20 cellular contexts compared by ENCODE assay signal in the genomic region with DNA sequence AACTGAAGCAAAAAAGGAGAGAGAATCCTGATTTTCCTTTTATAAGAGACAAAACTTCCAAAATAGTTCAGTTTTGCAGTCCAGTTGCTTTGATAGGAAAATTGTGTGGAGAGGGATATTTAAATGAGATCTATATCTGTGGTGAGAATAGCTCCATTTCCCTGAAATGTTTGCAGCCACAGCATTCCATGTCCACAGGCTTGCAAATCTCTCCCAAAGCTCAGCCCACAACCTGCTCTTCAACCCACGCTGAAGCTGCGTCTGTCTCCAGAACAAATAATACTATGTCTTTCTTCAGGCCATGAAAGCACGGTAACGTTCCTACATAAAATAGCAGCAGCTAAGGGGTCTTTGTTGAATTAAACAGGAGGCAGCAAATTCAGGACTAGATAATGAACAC. TPM values are rescaled to one million over a fixed set of nuclear protein-coding genes. Genes with fewer than 3 reads are reported as not detected.
DNase-seq lines count a peak whose midpoint lies in the region; ATAC-seq, FAIRE-seq and TF ChIP-seq lines count a peak whose summit lies in the region.
"Had no signal": no experiment of that assay in that cellular context is flagged by ENCODE, and none has a peak within 500 bp of the region (broad histone marks: within the 10 kb centered on the region; RNA-seq: fewer than 3 reads in every experiment).

No MANE protein-coding gene starts in this region.

- H3K9me3 ChIP-seq in liver (ENCODE audit: control insufficient read depth in 4 of 4, low read length in 3 of 4) (no peaks in the 10 kb centered on the region), HepG2 (ENCODE audit: low read length) (no peaks in the 10 kb centered on the region), osteoblast (ENCODE audit: low read depth, low read length) (no peaks in the 10 kb centered on the region), transverse colon (no peaks in the 10 kb centered on the region)
- H3K9me3 ChIP-seq: BLaER1, neutrophil, vagina had no signal

- no peak for ATAC-seq in HepG2
- no peak for ATAC-seq in activated naive CD8-positive, alpha-beta T cell treated with anti-CD3 and anti-CD28 coated beads, Interleukin-2, amount 50 U/mL, for 24 hours
- ATAC-seq: activated CD4-positive, CD25-positive, alpha-beta regulatory T cell treated with anti-CD3 and anti-CD28 coated beads, Interleukin-2, amount 50 U/mL, for 24 hours had no signal

- H3K36me3 ChIP-seq in liver (ENCODE audit: control insufficient read depth in 4 of 4, insufficient read depth in 3 of 4, low read depth in 1 of 4, low read length in 3 of 4) (no peaks in the 10 kb centered on the region), HepG2 (replicated peaks in 1 of 2; ENCODE audit: control insufficient read depth in 1 of 2, insufficient read depth in 2 of 2, low read length in 2 of 2) (no peaks in the 10 kb centered on the region), osteoblast (ENCODE audit: insufficient read depth, low read length) (no peaks in the 10 kb centered on the region), transverse colon (no peaks in the 10 kb centered on the region)
- H3K36me3 ChIP-seq: BLaER1, neutrophil, vagina had no signal

- CTCF ChIA-PET in HepG2 (lab: Yijun Ruan, JAX; ENCODE audit: low intra/inter-chr PET ratio, low total read pairs): no interaction called here

- peaks cover 7 to 26% (median 20%) of the 10 kb centered on the region in 4 donors for H3K4me1 ChIP-seq in liver (ENCODE audit: control insufficient read depth in 4 of 4, insufficient read depth in 4 of 4, low read length in 3 of 4)
- H3K4me1 ChIP-seq in HepG2 (ENCODE audit: insufficient read depth, low read length): peaks cover 64% of the 10 kb centered on the region
- H3K4me1 ChIP-seq in osteoblast (ENCODE audit: insufficient read depth, low read length): peaks cover 30% of the 10 kb centered on the region
- H3K4me1 ChIP-seq in transverse colon: peaks cover 3 to 38% (median 10%) of the 10 kb centered on the region in 4 donors

- BruUV-seq in HepG2 (replicated peaks; lab: Mats Ljungman, UMichigan): no TSS peak

- TF ChIP-seq POLR2A in HepG2 (IDR thresholded peaks at IDR 0.05; ENCODE audit: insufficient read depth in 1 of 2, low read depth in 2 of 2, low read length in 2 of 2): no peak
- no peak for TF ChIP-seq POLR2A in transverse colon (IDR thresholded peaks at IDR 0.05)

- POLR2A ChIA-PET in HepG2 (lab: Yijun Ruan, JAX): interaction anchor here (0.8 to 4.2 kb wide), 2 partner anchors 52 to 95 kb away, joined by 4 to 16 read pairs; no protein-coding TSS in a partner anchor

- H3K4me3 ChIP-seq in liver (ENCODE audit: low read depth in 1 of 3, low read length in 3 of 3) (no peak overlapping the region), HepG2 (replicated peaks in 1 of 3; ENCODE audit: insufficient read depth in 1 of 3, low read depth in 2 of 3, low read length in 3 of 3) (no peak overlapping the region), fibroblast of the aortic adventitia (ENCODE audit: low read depth, low read length) (no peak overlapping the region), osteoblast (ENCODE audit: insufficient read depth, low read length) (no peak overlapping the region), transverse colon (no peak overlapping the region)
- H3K4me3 ChIP-seq: BLaER1, vagina had no signal

- DNase-seq in HepG2 (ENCODE audit: low spot score) (no peak), fibroblast of the aortic adventitia (ENCODE audit: low read depth) (peak; percentile 34), osteoblast (ENCODE audit: insufficient read length, low spot score, missing footprints) (no peak), transverse colon (no peak), nephron progenitor cell (no peak), NCI-H1417 (lab: John Stamatoyannopoulos, UW) (no peak)
- DNase-seq in activated naive CD8-positive, alpha-beta T cell treated with anti-CD3 and anti-CD28 coated beads, Interleukin-2, amount 50 U/mL, for 24 hours: no peak
- DNase-seq: activated naive CD8-positive, alpha-beta T cell treated with anti-CD3 and anti-CD28 coated beads, Interleukin-2, amount 10 ng/mL, durations not matched to agents 7 days and 5 days; NCI-H187; NCI-H446; retina; stimulated activated naive B cell treated with anti-CD40 and anti-IgM and Interleukin-4, amounts not matched to agents 10 μg/mL and 1 μg/mL and 100 μg/mL, for 72 hours had no signal

- TF ChIP-seq RAD21 in liver (IDR thresholded peaks at IDR 0.05) (no peak), HepG2 (CRISPR knock-in tag; IDR thresholded peaks at IDR 0.05) (no peak)

- no peaks in the 10 kb centered on the region for H3K27me3 ChIP-seq in liver (ENCODE audit: control insufficient read depth in 4 of 4, insufficient read depth in 4 of 4, low read length in 3 of 4)
- no peaks in the 10 kb centered on the region for H3K27me3 ChIP-seq in HepG2 (ENCODE audit: control insufficient read depth in 1 of 2, insufficient read depth in 2 of 2, low read length in 2 of 2)
- no peaks in the 10 kb centered on the region for H3K27me3 ChIP-seq in osteoblast (ENCODE audit: insufficient read depth, low read length)
- no peaks in the 10 kb centered on the region for H3K27me3 ChIP-seq in transverse colon
- H3K27me3 ChIP-seq: BLaER1, vagina had no signal

- H3K4me1 Mint-ChIP-seq in nephron progenitor cell: peaks cover 51% of the 10 kb centered on the region
- H3K4me1 Mint-ChIP-seq in activated naive CD8-positive, alpha-beta T cell treated with anti-CD3 and anti-CD28 coated beads, Interleukin-2, amount 50 U/mL, for 24 hours: peaks cover 9% of the 10 kb centered on the region

- no peaks in the 10 kb centered on the region for H3K79me2 ChIP-seq in HepG2 (ENCODE audit: insufficient read depth, low read length)
- H3K79me2 ChIP-seq in osteoblast (ENCODE audit: insufficient read depth, low read length): no peaks in the 10 kb centered on the region

- H3K9ac ChIP-seq in liver (ENCODE audit: low read depth in 1 of 2, low read length in 2 of 2) (no peak overlapping the region), HepG2 (ENCODE audit: insufficient read depth, low read depth, low read length) (no peak overlapping the region)
- H3K9ac ChIP-seq: BLaER1 had no signal

- intact Hi-C loops in HepG2 (cut with micrococcal nuclease; ENCODE audit: unreplicated experiment) (no loop called here), transverse colon (cut with DNase I; ENCODE audit: low total_unique reads) (no loop called here)

- no peak for FAIRE-seq in HepG2 (lab: Jason Lieb, UNC)
- FAIRE-seq: D721Med, keratinocyte had no signal

- H3K27me3 Mint-ChIP-seq in nephron progenitor cell (ENCODE audit: low read depth, poor library complexity): no peaks in the 10 kb centered on the region
- H3K27me3 Mint-ChIP-seq in activated naive CD8-positive, alpha-beta T cell treated with anti-CD3 and anti-CD28 coated beads, Interleukin-2, amount 50 U/mL, for 24 hours: no peaks in the 10 kb centered on the region

- H3K9me3 Mint-ChIP-seq in nephron progenitor cell: no peaks in the 10 kb centered on the region
- no peaks in the 10 kb centered on the region for H3K9me3 Mint-ChIP-seq in activated naive CD8-positive, alpha-beta T cell treated with anti-CD3 and anti-CD28 coated beads, Interleukin-2, amount 50 U/mL, for 24 hours
- H3K9me3 Mint-ChIP-seq: activated naive CD8-positive, alpha-beta T cell treated with anti-CD3 and anti-CD28 coated beads, Interleukin-2, amount 10 ng/mL, durations not matched to agents 7 days and 5 days; activated T-helper 1 cell treated with anti-CD3 and anti-CD28 coated beads, Interleukin-12 subunit alpha, Interleukin-12 subunit beta, Interleukin-2, Interleukin-4 antibody, amounts not matched to agents 30 ng/mL and 10 ng/mL and 1 ng/mL, durations not matched to agents 14 hours and 24 hours and 36 hours; stimulated activated naive B cell treated with anti-CD40 and anti-IgM and Interleukin-4, amounts not matched to agents 10 μg/mL and 1 μg/mL and 100 μg/mL, for 72 hours had no signal

- no peaks in the 10 kb centered on the region for H3K36me3 Mint-ChIP-seq in nephron progenitor cell (ENCODE audit: low read depth)
- H3K36me3 Mint-ChIP-seq in activated naive CD8-positive, alpha-beta T cell treated with anti-CD3 and anti-CD28 coated beads, Interleukin-2, amount 50 U/mL, for 24 hours (ENCODE audit: low read depth): no peaks in the 10 kb centered on the region
- H3K36me3 Mint-ChIP-seq: activated naive CD8-positive, alpha-beta T cell treated with anti-CD3 and anti-CD28 coated beads, Interleukin-2, amount 10 ng/mL, durations not matched to agents 7 days and 5 days; stimulated activated naive B cell treated with anti-CD40 and anti-IgM and Interleukin-4, amounts not matched to agents 10 μg/mL and 1 μg/mL and 100 μg/mL, for 72 hours had no signal

- TF ChIP-seq CTCF in liver (IDR thresholded peaks at IDR 0.05; ENCODE audit: low read depth, low read length, missing input control): no peak
- no peak for TF ChIP-seq CTCF in HepG2 (CRISPR knock-in tag; IDR thresholded peaks at IDR 0.05)
- no peak for TF ChIP-seq CTCF in fibroblast of the aortic adventitia (IDR thresholded peaks at IDR 0.05; ENCODE audit: insufficient read depth, low read length)
- no peak for TF ChIP-seq CTCF in osteoblast (IDR thresholded peaks at IDR 0.05; ENCODE audit: extremely low read depth, low read depth, low read length)
- TF ChIP-seq CTCF in transverse colon (IDR thresholded peaks at IDR 0.05): no peak
- TF ChIP-seq CTCF in nephron progenitor cell (IDR thresholded peaks at IDR 0.05): no peak

- in situ Hi-C loops in HepG2 (cut with HindIII; ENCODE audit: extremely low pct_ligation_motif_present, low pct_unique_long_range_greater_than_20kb) (no loop called here), transverse colon (cut with MboI; ENCODE audit: low pct_ligation_motif_present in 1 of 4, low pct_unique_long_range_greater_than_20kb in 1 of 4, low sequenced_read_pairs in 3 of 4) (no loop called here)

- H3K4me3 Mint-ChIP-seq in nephron progenitor cell: no peak overlapping the region
- no peak overlapping the region for H3K4me3 Mint-ChIP-seq in activated naive CD8-positive, alpha-beta T cell treated with anti-CD3 and anti-CD28 coated beads, Interleukin-2, amount 50 U/mL, for 24 hours
- H3K4me3 Mint-ChIP-seq: activated naive CD8-positive, alpha-beta T cell treated with anti-CD3 and anti-CD28 coated beads, Interleukin-2, amount 10 ng/mL, durations not matched to agents 7 days and 5 days; activated T-helper 1 cell treated with anti-CD3 and anti-CD28 coated beads, Interleukin-12 subunit alpha, Interleukin-12 subunit beta, Interleukin-2, Interleukin-4 antibody, amounts not matched to agents 30 ng/mL and 10 ng/mL and 1 ng/mL, durations not matched to agents 14 hours and 24 hours and 36 hours had no signal

- H3K4me2 ChIP-seq in HepG2 (ENCODE audit: low read depth, low read length) (no peak overlapping the region), osteoblast (ENCODE audit: insufficient read depth, low read length) (peak overlapping the region; percentile 71)

- 44% methylated on average over 4 of the region's 4 CpGs for WGBS in liver
- 89% methylated on average over 4 of the region's 4 CpGs for WGBS in HepG2 (ENCODE audit: low lambda C conversion rate)
- 80% methylated on average over 4 of the region's 4 CpGs; no CpG with 5 or more reads in 1 of the 2 donors for WGBS in transverse colon (ENCODE audit: low coverage in 1 of 2), 2 donors

- H2AFZ ChIP-seq in HepG2 (ENCODE audit: low read length) (no peak overlapping the region), osteoblast (ENCODE audit: low read length) (peak overlapping the region; percentile 25)

- H3K27ac Mint-ChIP-seq in nephron progenitor cell: no peak overlapping the region
- no peak overlapping the region for H3K27ac Mint-ChIP-seq in activated naive CD8-positive, alpha-beta T cell treated with anti-CD3 and anti-CD28 coated beads, Interleukin-2, amount 50 U/mL, for 24 hours
- H3K27ac Mint-ChIP-seq: activated naive CD8-positive, alpha-beta T cell treated with anti-CD3 and anti-CD28 coated beads, Interleukin-2, amount 10 ng/mL, durations not matched to agents 7 days and 5 days; activated T-helper 1 cell treated with anti-CD3 and anti-CD28 coated beads, Interleukin-12 subunit alpha, Interleukin-12 subunit beta, Interleukin-2, Interleukin-4 antibody, amounts not matched to agents 30 ng/mL and 10 ng/mL and 1 ng/mL, durations not matched to agents 14 hours and 24 hours and 36 hours; stimulated activated naive B cell treated with anti-CD40 and anti-IgM and Interleukin-4, amounts not matched to agents 10 μg/mL and 1 μg/mL and 100 μg/mL, for 72 hours had no signal

- H4K20me1 ChIP-seq in HepG2 (ENCODE audit: insufficient read depth, low read length) (no peaks in the 10 kb centered on the region), osteoblast (ENCODE audit: insufficient read depth, low read length) (no peaks in the 10 kb centered on the region)
- H4K20me1 ChIP-seq: BLaER1 had no signal

- peak overlapping the region in 1 of 2 donors; percentile 11 for H3K27ac ChIP-seq in liver (ENCODE audit: low read depth in 1 of 2, low read length in 2 of 2)
- no peak overlapping the region for H3K27ac ChIP-seq in HepG2 (ENCODE audit: extremely low read length, insufficient read depth, low read length)
- no peak overlapping the region for H3K27ac ChIP-seq in osteoblast (ENCODE audit: low read depth, low read length)
- H3K27ac ChIP-seq in transverse colon: peak overlapping the region; percentile 42 to 81 (median 52)
- H3K27ac ChIP-seq: BLaER1, neutrophil had no signal

- no peak for TF ChIP-seq EP300 in HepG2 (IDR thresholded peaks at IDR 0.05; ENCODE audit: low read depth in 2 of 2, low read length in 2 of 2)
- no peak for TF ChIP-seq EP300 in HepG2 (CRISPR knock-in tag; IDR thresholded peaks at IDR 0.05; ENCODE audit: borderline replicate concordance)
- no peak for TF ChIP-seq EP300 in transverse colon (IDR thresholded peaks at IDR 0.05; ENCODE audit: low read depth)

RNA-seq across cellular contexts. Expression of a gene that starts 31.8 kb away (rescaled TPM):
- total RNA-seq in liver: 1 to 10 TPM in 1 of 2 donors, under 1 TPM in 1; 0.70 to 1.9 TPM
- polyA plus RNA-seq in liver: 1 to 10 TPM in 1 of 2 donors, under 1 TPM in 1; 0.73 to 1.8 TPM
- 0.22 and 0.28 TPM in 2 replicates for total RNA-seq in HepG2 (2016; rRNA removed; fragmentation: Illumina TruSeq; extraction: Trizol)
- total RNA-seq in HepG2 (2016; cell fraction: cytosol; rRNA removed; fragmentation: Illumina TruSeq; extraction: Trizol; ENCODE audit: low read depth): 0.18 TPM in 1 of 2 replicates, not detected in the other
- total RNA-seq in HepG2 (2016; cell fraction: insoluble cytoplasmic fraction; rRNA removed; fragmentation: Illumina TruSeq; extraction: Trizol): 0.07 and 0.30 TPM in 2 replicates
- 0.24 and 0.25 TPM in 2 replicates for total RNA-seq in HepG2 (2016; cell fraction: membrane; rRNA removed; fragmentation: Illumina TruSeq; extraction: Trizol)
- 0.40 TPM in 1 of 2 replicates, not detected in the other for total RNA-seq in HepG2 (2016; cell fraction: nucleus; rRNA removed; fragmentation: Illumina TruSeq; extraction: Trizol)
- polyA plus RNA-seq in HepG2 (2011; rRNA removed): 0.30 and 0.50 TPM in 2 replicates
- 0.20 and 0.33 TPM in 2 replicates for polyA plus RNA-seq in HepG2 (2011; cell fraction: cytosol; rRNA removed)
- polyA plus RNA-seq in HepG2 (2011; cell fraction: nucleus; rRNA removed): 0.11 and 0.16 TPM in 2 replicates
- 0.16 and 0.24 TPM in 2 replicates for polyA plus RNA-seq in HepG2 (2012)
- polyA plus RNA-seq in HepG2 (2016; cell fraction: cytosol; fragmentation: Illumina TruSeq; extraction: Trizol; ENCODE audit: low read depth): 0.19 and 0.25 TPM in 2 replicates
- polyA plus RNA-seq in HepG2 (2016; cell fraction: insoluble cytoplasmic fraction; fragmentation: Illumina TruSeq; extraction: Trizol; ENCODE audit: low read depth): 0.12 and 0.22 TPM in 2 replicates
- 0.35 and 0.46 TPM in 2 replicates for polyA plus RNA-seq in HepG2 (2016; cell fraction: membrane; fragmentation: Illumina TruSeq; extraction: Trizol; ENCODE audit: low read depth)
- 0.25 and 0.76 TPM in 2 replicates for polyA plus RNA-seq in HepG2 (2016; cell fraction: nucleus; fragmentation: Illumina TruSeq; extraction: Trizol; ENCODE audit: insufficient read depth, low read depth)
- polyA minus RNA-seq in HepG2 (2011; rRNA and poly(A)+ RNA removed; ENCODE audit: low replicate concordance): 0.21 and 0.32 TPM in 2 replicates
- polyA minus RNA-seq in HepG2 (2011; cell fraction: cytosol; rRNA and poly(A)+ RNA removed): 0.35 TPM in 1 of 2 replicates, not detected in the other
- 0.25 and 0.52 TPM in 2 replicates for polyA minus RNA-seq in HepG2 (2011; cell fraction: nucleus; rRNA and poly(A)+ RNA removed)
- total RNA-seq in fibroblast of the aortic adventitia (ENCODE audit: low replicate concordance): 0.90 and 4.4 TPM in 2 replicates
- total RNA-seq in osteoblast: 2.9 and 3.3 TPM in 2 replicates
- 1 to 10 TPM in 1 of 4 donors, under 1 TPM in 1, not detected in 2; 0.96 to 1.4 TPM for total RNA-seq in transverse colon
- total RNA-seq: activated naive CD8-positive, alpha-beta T cell treated with anti-CD3 and anti-CD28 coated beads, Interleukin-2, amount 10 ng/mL, durations not matched to agents 7 days and 5 days had no signal

Comparison
In these comparisons a context has a peak if more than half of its experiments do, and no peak if none do; other contexts are left out.
1. H3K27ac ChIP-seq: peak in transverse colon (4 of 4); none in HepG2 (single experiment) and osteoblast (single experiment).